ENCODE assay signal across 1 cellular context in the genomic region with DNA sequence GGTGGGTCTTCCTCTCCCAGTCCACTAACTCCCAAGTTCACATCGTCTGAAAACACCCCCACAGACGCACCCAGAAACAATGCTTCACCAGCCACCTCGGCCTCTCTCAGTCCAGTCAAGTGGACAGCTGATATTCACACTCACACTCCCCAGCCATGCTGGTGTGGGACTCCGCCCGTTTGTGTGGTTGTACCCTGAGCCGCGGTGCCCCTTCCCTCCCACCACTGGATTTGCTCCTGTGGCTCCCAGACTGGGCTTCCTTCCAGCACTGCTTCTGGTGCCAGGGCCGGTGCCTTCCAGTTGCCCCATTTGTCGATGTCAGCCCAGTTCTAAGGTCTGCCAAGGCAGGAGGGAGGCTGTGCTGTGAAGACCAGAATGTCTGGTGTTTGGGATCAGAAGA.
TF ChIP-seq lines count a peak whose summit lies in the region.

No MANE protein-coding gene starts in this region.

TF ChIP-seq in SK-N-SH treated with all-trans-retinoic acid at 6 μM for 48 hours, 23 proteins besides CTCF, POLR2A, EP300 and RAD21 (continued from another document):
- TF ChIP-seq, protein P1, sequence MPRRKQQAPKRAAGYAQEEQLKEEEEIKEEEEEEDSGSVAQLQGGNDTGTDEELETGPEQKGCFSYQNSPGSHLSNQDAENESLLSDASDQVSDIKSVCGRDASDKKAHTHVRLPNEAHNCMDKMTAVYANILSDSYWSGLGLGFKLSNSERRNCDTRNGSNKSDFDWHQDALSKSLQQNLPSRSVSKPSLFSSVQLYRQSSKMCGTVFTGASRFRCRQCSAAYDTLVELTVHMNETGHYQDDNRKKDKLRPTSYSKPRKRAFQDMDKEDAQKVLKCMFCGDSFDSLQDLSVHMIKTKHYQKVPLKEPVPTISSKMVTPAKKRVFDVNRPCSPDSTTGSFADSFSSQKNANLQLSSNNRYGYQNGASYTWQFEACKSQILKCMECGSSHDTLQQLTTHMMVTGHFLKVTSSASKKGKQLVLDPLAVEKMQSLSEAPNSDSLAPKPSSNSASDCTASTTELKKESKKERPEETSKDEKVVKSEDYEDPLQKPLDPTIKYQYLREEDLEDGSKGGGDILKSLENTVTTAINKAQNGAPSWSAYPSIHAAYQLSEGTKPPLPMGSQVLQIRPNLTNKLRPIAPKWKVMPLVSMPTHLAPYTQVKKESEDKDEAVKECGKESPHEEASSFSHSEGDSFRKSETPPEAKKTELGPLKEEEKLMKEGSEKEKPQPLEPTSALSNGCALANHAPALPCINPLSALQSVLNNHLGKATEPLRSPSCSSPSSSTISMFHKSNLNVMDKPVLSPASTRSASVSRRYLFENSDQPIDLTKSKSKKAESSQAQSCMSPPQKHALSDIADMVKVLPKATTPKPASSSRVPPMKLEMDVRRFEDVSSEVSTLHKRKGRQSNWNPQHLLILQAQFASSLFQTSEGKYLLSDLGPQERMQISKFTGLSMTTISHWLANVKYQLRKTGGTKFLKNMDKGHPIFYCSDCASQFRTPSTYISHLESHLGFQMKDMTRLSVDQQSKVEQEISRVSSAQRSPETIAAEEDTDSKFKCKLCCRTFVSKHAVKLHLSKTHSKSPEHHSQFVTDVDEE (CRISPR knock-in tag; IDR thresholded peaks at IDR 0.05): no peak
TF ChIP-seq in SK-N-SH treated with all-trans-retinoic acid at 6 μM for 48 hours: peak in this region for 0.
